Comparison of ENCODE assay signal across 10 cellular contexts in genomic region chr16:982152-983043, GRCh38. TPM values are rescaled to one million over a fixed set of nuclear protein-coding genes. Genes with fewer than 3 reads are reported as not detected.
DNase-seq lines count a peak whose midpoint lies in the region; ATAC-seq and TF ChIP-seq lines count a peak whose summit lies in the region.
"Had no signal": no experiment of that assay in that cellular context is flagged by ENCODE, and none has a peak within 500 bp of the region (broad histone marks: within the 10 kb centered on the region; RNA-seq: fewer than 3 reads in every experiment).

No MANE protein-coding gene starts in this region.

- H3K36me3 Mint-ChIP-seq in Calu3 (ENCODE audit: insufficient read depth, unreplicated experiment) = peaks cover 6% of the 10 kb centered on the region

- no peak for TF ChIP-seq CTCF in Calu3 (IDR thresholded peaks at IDR 0.05; ENCODE audit: unreplicated experiment)
- no peak for TF ChIP-seq CTCF in RWPE2 (IDR thresholded peaks at IDR 0.05; ENCODE audit: poor library complexity, severe bottlenecking)
- no peak for TF ChIP-seq CTCF in esophagus squamous epithelium (IDR thresholded peaks at IDR 0.05)
- no peak for TF ChIP-seq CTCF in MM.1S (IDR thresholded peaks at IDR 0.05; ENCODE audit: low read length)

- ATAC-seq in RWPE2 (ENCODE audit: low read depth) = no peak
- no peak for ATAC-seq in HG03439 (IDR thresholded peaks at IDR 0.05; ENCODE audit: unreplicated experiment)
- ATAC-seq in HG03280 (IDR thresholded peaks at IDR 0.05; ENCODE audit: unreplicated experiment) = no peak
- no peak for ATAC-seq in sciatic nerve

- H3K9me2 ChIP-seq in MM.1S (replicated peaks; ENCODE audit: insufficient read depth, low read length) = no peaks in the 10 kb centered on the region

- H3K9ac ChIP-seq in rectal smooth muscle tissue (ENCODE audit: low read length) (no peak overlapping the region), MM.1S (ENCODE audit: low read length) (no peak overlapping the region)

- H3K4me1 Mint-ChIP-seq in Calu3 (ENCODE audit: low read depth, unreplicated experiment) = peaks cover 20% of the 10 kb centered on the region

- TF ChIP-seq POLR2A in esophagus squamous epithelium (IDR thresholded peaks at IDR 0.05) = no peak

- H3K79me2 ChIP-seq in MM.1S (ENCODE audit: low read length) = no peaks in the 10 kb centered on the region

- H3K4me1 ChIP-seq in RWPE2 (ENCODE audit: insufficient read depth, poor library complexity, severe bottlenecking) = no peaks in the 10 kb centered on the region
- peaks cover 9 to 39% (median 29%) of the 10 kb centered on the region in 3 donors for H3K4me1 ChIP-seq in esophagus squamous epithelium
- no peaks in the 10 kb centered on the region for H3K4me1 ChIP-seq in rectal smooth muscle tissue (ENCODE audit: control insufficient read depth, insufficient read depth, low read length)
- H3K4me1 ChIP-seq in MM.1S (ENCODE audit: low read length) = no peaks in the 10 kb centered on the region

- H3K9me3 Mint-ChIP-seq in Calu3 (ENCODE audit: low read depth, unreplicated experiment) = no peaks in the 10 kb centered on the region
- H3K9me3 Mint-ChIP-seq: dendritic cell treated with granulocyte-macrophage colony-stimulating factor and Interleukin-4, amounts not matched to agents 40 ng/mL and 50 ng/mL, for 4 days had no signal

- 55 to 60% methylated on average over 1 to 17 of the region's 76 CpGs for WGBS in esophagus squamous epithelium, 2 donors

- H3K27ac Mint-ChIP-seq in Calu3 (ENCODE audit: unreplicated experiment) = no peak overlapping the region
- H3K27ac Mint-ChIP-seq: dendritic cell treated with granulocyte-macrophage colony-stimulating factor and Interleukin-4, amounts not matched to agents 40 ng/mL and 50 ng/mL, for 4 days had no signal

- peaks cover 77% of the 10 kb centered on the region for H3K27me3 Mint-ChIP-seq in Calu3 (ENCODE audit: unreplicated experiment)

- H3K36me3 ChIP-seq in RWPE2 (ENCODE audit: low read depth) = no peaks in the 10 kb centered on the region
- no peaks in the 10 kb centered on the region for H3K36me3 ChIP-seq in esophagus squamous epithelium
- H3K36me3 ChIP-seq in rectal smooth muscle tissue (ENCODE audit: control insufficient read depth, insufficient read depth, low read length) = no peaks in the 10 kb centered on the region
- no peaks in the 10 kb centered on the region for H3K36me3 ChIP-seq in MM.1S (replicated peaks; ENCODE audit: insufficient read depth, low read length)

- intact Hi-C loops in Calu3 (cut with micrococcal nuclease; ENCODE audit: unreplicated experiment) = no loop called here
- intact Hi-C loops in esophagus squamous epithelium (cut with DNase I) = no loop called here
- intact Hi-C loops in sciatic nerve (cut with DNase I) = no loop called here

- CTCF ChIA-PET in Calu3 (lab: Charles Lee) = interaction anchor here (1.0 kb wide), 1 partner anchor 75 kb away, joined by 3 read pairs; no protein-coding TSS in a partner anchor

- no peak overlapping the region for H3K27ac ChIP-seq in RWPE2 (ENCODE audit: poor library complexity, severe bottlenecking)
- no peak overlapping the region for H3K27ac ChIP-seq in esophagus squamous epithelium
- no peak overlapping the region for H3K27ac ChIP-seq in rectal smooth muscle tissue (ENCODE audit: low read depth, low read length)
- H3K27ac ChIP-seq in MM.1S (ENCODE audit: low read length) = no peak overlapping the region

- H3K4me2 ChIP-seq in MM.1S (ENCODE audit: low read depth, low read length) = no peak overlapping the region

- H3K4me3 ChIP-seq in RWPE2 (ENCODE audit: severe bottlenecking) (peak overlapping the region; percentile 24), esophagus squamous epithelium (peak overlapping the region; percentile 35 to 75 (median 48)), rectal smooth muscle tissue (ENCODE audit: low read length) (peak overlapping the region; percentile 36), MM.1S (ENCODE audit: low read length) (no peak overlapping the region)

- peak overlapping the region; percentile 18 for H3K4me3 Mint-ChIP-seq in Calu3 (ENCODE audit: low read depth, unreplicated experiment)
- H3K4me3 Mint-ChIP-seq: dendritic cell treated with granulocyte-macrophage colony-stimulating factor and Interleukin-4, amounts not matched to agents 40 ng/mL and 50 ng/mL, for 4 days had no signal

- no peaks in the 10 kb centered on the region for H3K9me3 ChIP-seq in RWPE2 (ENCODE audit: severe bottlenecking)
- no peaks in the 10 kb centered on the region for H3K9me3 ChIP-seq in esophagus squamous epithelium
- no peaks in the 10 kb centered on the region for H3K9me3 ChIP-seq in MM.1S (replicated peaks; ENCODE audit: insufficient read depth, low read length)

- DNase-seq in Calu3 (no peak), RWPE2 (ENCODE audit: low spot score) (no peak), esophagus squamous epithelium (lab: John Stamatoyannopoulos, UW) (no peak), MM.1S (no peak), sciatic nerve (ENCODE audit: low spot score) (no peak)
- DNase-seq: NCI-H1092 had no signal

- BruUV-seq in Calu3 (replicated peaks; lab: Mats Ljungman, UMichigan) = no TSS peak

- H3K27me3 ChIP-seq in RWPE2 (ENCODE audit: insufficient read depth, poor library complexity, severe bottlenecking) (peaks cover 78% of the 10 kb centered on the region), esophagus squamous epithelium (peaks cover 7 to 96% (median 22%) of the 10 kb centered on the region in 4 donors), rectal smooth muscle tissue (ENCODE audit: control insufficient read depth, insufficient read depth, low read length) (peaks cover 10% of the 10 kb centered on the region), MM.1S (replicated peaks; ENCODE audit: insufficient read depth, low read length) (peaks cover 84% of the 10 kb centered on the region)

- no peaks in the 10 kb centered on the region for H3F3A ChIP-seq in MM.1S (ENCODE audit: insufficient read depth, low read length)

- no peak overlapping the region for H2AFZ ChIP-seq in MM.1S (ENCODE audit: low read length)

- H4K20me1 ChIP-seq in MM.1S (ENCODE audit: insufficient read depth, low read length) = no peaks in the 10 kb centered on the region

RNA-seq across cellular contexts. Expression of gene SOX8, which starts 0.8 kb away (rescaled TPM):
- total RNA-seq in Calu3 (2022) (0.92 and 1.2 TPM in 2 replicates), esophagus squamous epithelium (under 1 TPM in 3 of 4 donors, not detected in 1; 0.08 to 0.19 (median 0.09) TPM), sciatic nerve (57.7 TPM)

RNA-seq across cellular contexts. Expression of gene LMF1, which starts 11.6 kb away (rescaled TPM):
- 31.9 and 34.6 TPM in 2 replicates for total RNA-seq in Calu3 (2022)
- total RNA-seq in esophagus squamous epithelium = 10 to 100 TPM; 13.3 to 34.4 (median 23.8) TPM
- total RNA-seq in sciatic nerve = 31.3 TPM

Comparison
In these comparisons a context has a peak if more than half of its experiments do, and no peak if none do; other contexts are left out.
1. RNA of gene SOX8, which starts 0.8 kb away (total RNA-seq): 57.7 TPM in sciatic nerve (single experiment); 0.92 to 1.2 TPM in Calu3 and 0.08 to 0.19 TPM in esophagus squamous epithelium; every median in the first group is over 10 times any median in the second.